Comparison of ENCODE assay signal across 24 cellular contexts in the genomic region with DNA sequence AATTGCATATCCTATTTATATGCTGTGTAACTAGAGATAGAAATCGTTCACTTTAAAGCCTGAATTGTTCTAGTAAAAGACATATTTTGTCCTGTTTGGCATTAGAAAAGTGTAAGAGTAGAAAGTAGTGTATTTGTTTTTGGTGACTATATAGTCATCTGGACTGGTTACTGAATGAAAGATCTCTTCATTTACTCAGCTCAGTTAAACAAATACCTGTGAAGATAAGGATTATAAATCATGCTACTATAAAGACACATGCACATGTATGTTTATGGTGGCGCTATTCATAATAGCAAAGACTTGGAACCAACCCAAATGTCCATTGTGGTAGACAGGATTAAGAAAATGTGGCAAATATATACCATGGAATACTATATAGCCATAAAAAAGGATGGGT.
DNase-seq lines count a peak whose midpoint lies in the region; ATAC-seq, FAIRE-seq and TF ChIP-seq lines count a peak whose summit lies in the region.
"Had no signal": no experiment of that assay in that cellular context is flagged by ENCODE, and none has a peak within 500 bp of the region (broad histone marks: within the 10 kb centered on the region; RNA-seq: fewer than 3 reads in every experiment).

No MANE protein-coding gene starts in this region.

- TF ChIP-seq CTCF in HFFc6 (IDR thresholded peaks at IDR 0.05): no peak

- 70 to 74% (median 74%) methylated on average over 2 of the region's 2 CpGs for WGBS in small intestine, 3 donors

- H3K4me3 Mint-ChIP-seq in HFFc6: no peak overlapping the region
- H3K4me3 Mint-ChIP-seq: CD14-positive monocyte; CD4-positive, alpha-beta memory T cell; CD4-positive, CD25-positive, alpha-beta regulatory T cell; CD8-positive, alpha-beta memory T cell had no signal

- H3K4me1 ChIP-seq in small intestine (ENCODE audit: control insufficient read depth in 2 of 2, insufficient read depth in 1 of 2, low read depth in 1 of 2, low read length in 1 of 2): no peaks in the 10 kb centered on the region
- H3K4me1 ChIP-seq: BE2C, BLaER1 had no signal

- peaks cover 2% of the 10 kb centered on the region for H3K27me3 Mint-ChIP-seq in HFFc6 (ENCODE audit: insufficient read depth)
- H3K27me3 Mint-ChIP-seq: CD4-positive, CD25-positive, alpha-beta regulatory T cell; CD8-positive, alpha-beta memory T cell had no signal

- H3K36me3 Mint-ChIP-seq in HFFc6 (ENCODE audit: low read depth): no peaks in the 10 kb centered on the region
- H3K36me3 Mint-ChIP-seq: CD4-positive, alpha-beta memory T cell; CD4-positive, CD25-positive, alpha-beta regulatory T cell; CD8-positive, alpha-beta memory T cell had no signal

- intact Hi-C loops in left colon (cut with DNase I, micrococcal nuclease): no loop called here

- peak; percentile 9 for DNase-seq in HT-29 (ENCODE audit: low spot score)
- no peak for DNase-seq in left colon
- peak; percentile 2 for DNase-seq in small intestine
- no peak for DNase-seq in HFFc6
- DNase-seq in DMS53 (lab: John Stamatoyannopoulos, UW): no peak
- DNase-seq: 8988T; ACHN; BE2C; C1 segment of cervical spinal cord; CD4-positive, alpha-beta memory T cell; CD4-positive, CD25-positive, alpha-beta regulatory T cell; CD8-positive, alpha-beta memory T cell; COR-L47; DMS79; DND-41; EL; GDM1 had no signal

- peaks cover 0 to 5% of the 10 kb centered on the region in 2 donors for H3K36me3 ChIP-seq in small intestine (ENCODE audit: control insufficient read depth in 2 of 2, insufficient read depth in 2 of 2, low read length in 2 of 2)
- H3K36me3 ChIP-seq: BE2C, BLaER1 had no signal

- no peak overlapping the region for H3K27ac Mint-ChIP-seq in HFFc6
- H3K27ac Mint-ChIP-seq: CD14-positive monocyte; CD4-positive, alpha-beta memory T cell; CD4-positive, CD25-positive, alpha-beta regulatory T cell; CD8-positive, alpha-beta memory T cell had no signal

- H3K27ac ChIP-seq in small intestine (ENCODE audit: low read depth in 1 of 2, low read length in 1 of 2): no peak overlapping the region
- H3K27ac ChIP-seq: BLaER1 had no signal

- no peaks in the 10 kb centered on the region for H3K27me3 ChIP-seq in small intestine (ENCODE audit: control insufficient read depth in 2 of 2, insufficient read depth in 2 of 2, low read length in 2 of 2)
- H3K27me3 ChIP-seq: BE2C, BLaER1 had no signal

- FAIRE-seq in small intestine (lab: Jason Lieb, UNC): no peak
- FAIRE-seq: A204.1, GM12878, GM12892, GM18507 had no signal

- peak; percentile 64 for ATAC-seq in left colon
- no peak for ATAC-seq in GM21423 (IDR thresholded peaks at IDR 0.05; ENCODE audit: unreplicated experiment)
- ATAC-seq: GM12878 had no signal

- H3K9me3 ChIP-seq in small intestine (ENCODE audit: control insufficient read depth, low read depth): no peaks in the 10 kb centered on the region
- H3K9me3 ChIP-seq: BE2C, BLaER1 had no signal

- H3K4me1 Mint-ChIP-seq in HFFc6 (ENCODE audit: low read depth): peaks cover 6% of the 10 kb centered on the region; the same call in 1 of the 2 replicates
- H3K4me1 Mint-ChIP-seq: CD4-positive, alpha-beta memory T cell; CD4-positive, CD25-positive, alpha-beta regulatory T cell; CD8-positive, alpha-beta memory T cell had no signal

- no peaks in the 10 kb centered on the region for H3K9me3 Mint-ChIP-seq in HFFc6
- H3K9me3 Mint-ChIP-seq: CD4-positive, CD25-positive, alpha-beta regulatory T cell had no signal

- H3K4me3 ChIP-seq in small intestine (ENCODE audit: low read depth in 1 of 2, low read length in 2 of 2): no peak overlapping the region
- H3K4me3 ChIP-seq: BLaER1, GM12878 had no signal

Comparison
In these comparisons a context has a peak if more than half of its experiments do, and no peak if none do; other contexts are left out.
1. DNase-seq: peak in HT-29 (single experiment) and small intestine (single experiment); none in left colon (0 of 2), HFFc6 (single experiment) and DMS53 (single experiment).